8 cellular contexts compared by ENCODE assay signal in genomic region chr18:2337552-2338141, GRCh38.
DNase-seq lines count a peak whose midpoint lies in the region; ATAC-seq and TF ChIP-seq lines count a peak whose summit lies in the region.

No MANE protein-coding gene starts in this region.

- no peaks in the 10 kb centered on the region for H3K36me3 ChIP-seq in spleen

- intact Hi-C loops in spleen (cut with DNase I; ENCODE audit: low total_unique reads): loop anchor here (10.0 kb wide), 1 partner anchor 207 kb away; no protein-coding TSS in a partner anchor

- H3K9me3 ChIP-seq in spleen: no peaks in the 10 kb centered on the region

- H3K4me3 ChIP-seq in fibroblast of the aortic adventitia (ENCODE audit: low read depth, low read length): no peak overlapping the region
- H3K4me3 ChIP-seq in spleen: no peak overlapping the region

- no peaks in the 10 kb centered on the region for H3K4me1 ChIP-seq in spleen

- H3K27me3 ChIP-seq in spleen (replicated peaks in 1 of 7): no peaks in the 10 kb centered on the region

- ATAC-seq in GM19395 (IDR thresholded peaks at IDR 0.05; ENCODE audit: unreplicated experiment) (peak; percentile 95), HG03565 (IDR thresholded peaks at IDR 0.05; ENCODE audit: unreplicated experiment) (peak; percentile 83)

- no peak for TF ChIP-seq POLR2A in spleen (IDR thresholded peaks at IDR 0.05)

- H3K27ac ChIP-seq in spleen: no peak overlapping the region

- peak; percentile 9 for TF ChIP-seq CTCF in fibroblast of the aortic adventitia (IDR thresholded peaks at IDR 0.05; ENCODE audit: insufficient read depth, low read length)
- peak; percentile 25 to 65 (median 53) for TF ChIP-seq CTCF in spleen (IDR thresholded peaks at IDR 0.05 in 8 of 11, conservative IDR thresholded peaks at IDR 0.05 in 3 of 11)

- DNase-seq in COLO829 (ENCODE audit: low spot score) (peak; percentile 2), fibroblast of the aortic adventitia (ENCODE audit: low read depth) (no peak), spleen (no peak), NCI-H2081 (lab: John Stamatoyannopoulos, UW) (no peak), DMS153 treated with DMSO at 0.1 percent for 48 hours (lab: John Stamatoyannopoulos, UW; ENCODE audit: unreplicated experiment) (no peak)
- DNase-seq in activated CD4-positive, alpha-beta T cell treated with anti-CD3 and anti-CD28 coated beads, Interleukin-2, amount 50 U/mL, for 4 hours: peak; percentile 35 to 47

- 53 to 65% (median 57%) methylated on average over 7 of the region's 7 CpGs for WGBS in spleen, 5 donors

Comparison
In these comparisons a context has a peak if more than half of its experiments do, and no peak if none do; other contexts are left out.
1. DNase-seq: peak in COLO829 (single experiment) and activated CD4-positive, alpha-beta T cell treated with anti-CD3 and anti-CD28 coated beads, Interleukin-2, amount 50 U/mL, for 4 hours (2 of 2); none in fibroblast of the aortic adventitia (single experiment), spleen (single experiment), NCI-H2081 (0 of 2) and DMS153 treated with DMSO at 0.1 percent for 48 hours (single experiment).